ENCODE assay signal across 1 cellular context in the genomic region with DNA sequence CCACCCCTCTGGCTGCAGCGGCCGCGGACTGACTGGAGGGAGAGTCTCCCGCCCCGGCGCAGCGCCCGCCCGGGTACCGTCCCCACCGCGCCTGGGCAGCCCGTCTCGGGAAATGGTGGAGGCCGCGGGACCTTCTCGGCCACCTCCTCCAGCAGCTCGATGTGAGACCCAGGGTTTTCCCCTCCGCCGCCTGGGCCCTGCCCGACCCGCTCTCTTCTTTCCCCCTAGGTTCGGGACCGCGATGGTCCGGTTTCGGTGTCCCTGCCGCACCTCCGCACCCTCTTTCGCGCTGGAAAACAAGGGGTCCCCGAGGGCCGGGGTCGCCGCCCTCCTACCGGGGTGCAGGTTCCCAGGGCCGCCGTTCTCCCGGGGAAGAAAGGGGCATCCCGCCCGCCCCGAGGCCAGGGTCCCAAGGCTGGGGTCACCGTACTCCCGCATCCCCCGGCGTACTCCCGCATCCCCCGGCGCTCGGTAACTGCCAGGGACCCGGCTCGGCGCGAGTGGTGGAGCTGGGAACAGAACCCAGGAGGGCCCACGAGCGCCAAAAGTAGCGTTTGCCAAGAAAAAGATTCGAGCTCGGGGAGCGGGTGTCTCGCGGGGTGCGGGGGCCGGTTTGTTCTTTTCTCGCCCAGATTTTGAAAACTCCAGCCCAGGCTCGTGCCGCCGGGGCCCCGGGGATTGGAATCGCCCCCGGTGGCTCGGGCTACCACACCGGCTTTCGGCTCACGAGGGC.
TF ChIP-seq lines count a peak whose summit lies in the region.

No MANE protein-coding gene starts in this region.

TF ChIP-seq in HCT116, 20 proteins besides CTCF, POLR2A, EP300 and RAD21 (continued from another document):
- TF ChIP-seq, protein P1, sequence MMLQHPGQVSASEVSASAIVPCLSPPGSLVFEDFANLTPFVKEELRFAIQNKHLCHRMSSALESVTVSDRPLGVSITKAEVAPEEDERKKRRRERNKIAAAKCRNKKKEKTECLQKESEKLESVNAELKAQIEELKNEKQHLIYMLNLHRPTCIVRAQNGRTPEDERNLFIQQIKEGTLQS (IDR thresholded peaks at IDR 0.05), result no peak
- TF ChIP-seq FOSL1 (IDR thresholded peaks at IDR 0.05; ENCODE audit: low read depth) (no peak), YY1 (IDR thresholded peaks at IDR 0.05; ENCODE audit: extremely low read depth, insufficient replicate concordance, low read depth, low read length) (no peak), ELF1 (IDR thresholded peaks at IDR 0.05; ENCODE audit: borderline replicate concordance, low read depth) (no peak), POLR2AphosphoS5 (IDR thresholded peaks at IDR 0.05; ENCODE audit: low read depth, low read length) (no peak), ZFX (IDR thresholded peaks at IDR 0.05) (no peak), EZH2phosphoT487 (IDR thresholded peaks at IDR 0.05; ENCODE audit: borderline replicate concordance) (no peak), CBX3 (IDR thresholded peaks at IDR 0.05; ENCODE audit: low read depth) (no peak), JUND (IDR thresholded peaks at IDR 0.05) (no peak), ZNF274 (IDR thresholded peaks at IDR 0.05; ENCODE audit: low read depth, low read length) (no peak), CEBPB (IDR thresholded peaks at IDR 0.05; ENCODE audit: low read depth) (no peak)
- TF ChIP-seq, protein P2, sequence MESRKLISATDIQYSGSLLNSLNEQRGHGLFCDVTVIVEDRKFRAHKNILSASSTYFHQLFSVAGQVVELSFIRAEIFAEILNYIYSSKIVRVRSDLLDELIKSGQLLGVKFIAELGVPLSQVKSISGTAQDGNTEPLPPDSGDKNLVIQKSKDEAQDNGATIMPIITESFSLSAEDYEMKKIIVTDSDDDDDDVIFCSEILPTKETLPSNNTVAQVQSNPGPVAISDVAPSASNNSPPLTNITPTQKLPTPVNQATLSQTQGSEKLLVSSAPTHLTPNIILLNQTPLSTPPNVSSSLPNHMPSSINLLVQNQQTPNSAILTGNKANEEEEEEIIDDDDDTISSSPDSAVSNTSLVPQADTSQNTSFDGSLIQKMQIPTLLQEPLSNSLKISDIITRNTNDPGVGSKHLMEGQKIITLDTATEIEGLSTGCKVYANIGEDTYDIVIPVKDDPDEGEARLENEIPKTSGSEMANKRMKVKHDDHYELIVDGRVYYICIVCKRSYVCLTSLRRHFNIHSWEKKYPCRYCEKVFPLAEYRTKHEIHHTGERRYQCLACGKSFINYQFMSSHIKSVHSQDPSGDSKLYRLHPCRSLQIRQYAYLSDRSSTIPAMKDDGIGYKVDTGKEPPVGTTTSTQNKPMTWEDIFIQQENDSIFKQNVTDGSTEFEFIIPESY (IDR thresholded peaks at IDR 0.05; ENCODE audit: extremely low read depth, insufficient replicate concordance, low read length), result no peak
